Comparison of ENCODE assay signal across 1 cellular context in genomic region chr16:30986129-30986991, GRCh38.
A peak's percentile ranks its signal among the peaks of the same experiment; 100 is the strongest.
TF ChIP-seq lines count a peak whose summit lies in the region.

No MANE protein-coding gene starts in this region.

TF ChIP-seq in HepG2, 621 proteins besides CTCF, POLR2A, EP300 and RAD21 (continued from another document and continues in another):
- TF ChIP-seq, protein P1, sequence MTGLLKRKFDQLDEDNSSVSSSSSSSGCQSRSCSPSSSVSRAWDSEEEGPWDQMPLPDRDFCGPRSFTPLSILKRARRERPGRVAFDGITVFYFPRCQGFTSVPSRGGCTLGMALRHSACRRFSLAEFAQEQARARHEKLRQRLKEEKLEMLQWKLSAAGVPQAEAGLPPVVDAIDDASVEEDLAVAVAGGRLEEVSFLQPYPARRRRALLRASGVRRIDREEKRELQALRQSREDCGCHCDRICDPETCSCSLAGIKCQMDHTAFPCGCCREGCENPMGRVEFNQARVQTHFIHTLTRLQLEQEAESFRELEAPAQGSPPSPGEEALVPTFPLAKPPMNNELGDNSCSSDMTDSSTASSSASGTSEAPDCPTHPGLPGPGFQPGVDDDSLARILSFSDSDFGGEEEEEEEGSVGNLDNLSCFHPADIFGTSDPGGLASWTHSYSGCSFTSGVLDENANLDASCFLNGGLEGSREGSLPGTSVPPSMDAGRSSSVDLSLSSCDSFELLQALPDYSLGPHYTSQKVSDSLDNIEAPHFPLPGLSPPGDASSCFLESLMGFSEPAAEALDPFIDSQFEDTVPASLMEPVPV (CRISPR knock-in tag; IDR thresholded peaks at IDR 0.05), result 0 out of 2 replicates have a peak, but pooled peaks have one; percentile 3
- TF ChIP-seq ZNF782 (CRISPR knock-in tag; IDR thresholded peaks at IDR 0.05; ENCODE audit: borderline replicate concordance) (no peak), SNRNP70 (IDR thresholded peaks at IDR 0.05; ENCODE audit: low read depth, low read length) (no peak), ZFP37 (CRISPR knock-in tag; IDR thresholded peaks at IDR 0.05; ENCODE audit: borderline replicate concordance) (no peak), CENPT (CRISPR knock-in tag; IDR thresholded peaks at IDR 0.05; ENCODE audit: low read depth) (0 out of 2 replicates have a peak, but pooled peaks have one; percentile 68), SPEN (CRISPR knock-in tag; IDR thresholded peaks at IDR 0.05; ENCODE audit: low read depth) (no peak; the same call in 1 of the 2 replicates), FOSL1 (CRISPR knock-in tag; IDR thresholded peaks at IDR 0.05; ENCODE audit: borderline replicate concordance) (no peak), NR2F6 (IDR thresholded peaks at IDR 0.05) (peak; percentile 87), NR2F6 (CRISPR knock-in tag; IDR thresholded peaks at IDR 0.05) (peak; percentile 84), PAXIP1 (CRISPR knock-in tag; conservative IDR thresholded peaks at IDR 0.05) (no peak), NR1H2 (CRISPR knock-in tag; IDR thresholded peaks at IDR 0.05; ENCODE audit: borderline replicate concordance, low read depth) (0 out of 2 replicates have a peak, but pooled peaks have one; percentile 52), ZBTB10 (CRISPR knock-in tag; IDR thresholded peaks at IDR 0.05; ENCODE audit: borderline replicate concordance) (no peak), PATZ1 (CRISPR knock-in tag; IDR thresholded peaks at IDR 0.05) (peak; percentile 33; the same call in 1 of the 2 replicates), RXRA (CRISPR knock-in tag; IDR thresholded peaks at IDR 0.05) (peak; percentile 90), FOXO1 (CRISPR knock-in tag; IDR thresholded peaks at IDR 0.05) (peak; percentile 6; the same call in 1 of the 2 replicates), ZNF674 (CRISPR knock-in tag; IDR thresholded peaks at IDR 0.05; ENCODE audit: low read depth) (no peak), ZNF614 (CRISPR knock-in tag; IDR thresholded peaks at IDR 0.05; ENCODE audit: borderline replicate concordance) (no peak), ZNF883 (CRISPR knock-in tag; IDR thresholded peaks at IDR 0.05; ENCODE audit: not compliant biosample characterization) (no peak), GATA4 (IDR thresholded peaks at IDR 0.05; ENCODE audit: borderline replicate concordance, low read depth) (no peak), ZNF260 (CRISPR knock-in tag; IDR thresholded peaks at IDR 0.05; ENCODE audit: borderline replicate concordance, low read depth) (no peak), ZBTB1 (CRISPR knock-in tag; IDR thresholded peaks at IDR 0.05; ENCODE audit: borderline replicate concordance) (no peak), ARNT (IDR thresholded peaks at IDR 0.05) (no peak), ZSCAN30 (CRISPR knock-in tag; IDR thresholded peaks at IDR 0.05) (no peak), ZNF562 (CRISPR knock-in tag; IDR thresholded peaks at IDR 0.05; ENCODE audit: borderline replicate concordance) (no peak), RCOR2 (CRISPR knock-in tag; IDR thresholded peaks at IDR 0.05) (no peak), UBTF (CRISPR knock-in tag; IDR thresholded peaks at IDR 0.05) (no peak), ZNF10 (CRISPR knock-in tag; IDR thresholded peaks at IDR 0.05; ENCODE audit: borderline replicate concordance, low read depth) (no peak), DZIP1 (CRISPR knock-in tag; IDR thresholded peaks at IDR 0.05) (no peak), DNMT3B (CRISPR knock-in tag; conservative IDR thresholded peaks at IDR 0.05) (no peak), ZNF253 (CRISPR knock-in tag; IDR thresholded peaks at IDR 0.05; ENCODE audit: borderline replicate concordance) (peak; percentile 58; the same call in 1 of the 2 replicates), MYNN (CRISPR knock-in tag; IDR thresholded peaks at IDR 0.05; ENCODE audit: low read depth) (no peak), MAZ (IDR thresholded peaks at IDR 0.05; ENCODE audit: borderline replicate concordance, low read depth, low read length) (no peak), MAZ (CRISPR knock-in tag; IDR thresholded peaks at IDR 0.05; ENCODE audit: low read depth) (no peak), ZNF790 (CRISPR knock-in tag; IDR thresholded peaks at IDR 0.05; ENCODE audit: borderline replicate concordance) (0 out of 2 replicates have a peak, but pooled peaks have one; percentile 3), ZFY (CRISPR knock-in tag; IDR thresholded peaks at IDR 0.05) (no peak), ZSCAN29 (CRISPR knock-in tag; conservative IDR thresholded peaks at IDR 0.05) (no peak), HHEX (CRISPR knock-in tag; IDR thresholded peaks at IDR 0.05) (no peak), YY1 (IDR thresholded peaks at IDR 0.05; ENCODE audit: insufficient read depth, insufficient replicate concordance, low read depth, low read length) (no peak), RFX5 (IDR thresholded peaks at IDR 0.05; ENCODE audit: low read depth, low read length) (no peak), CC2D1A (CRISPR knock-in tag; IDR thresholded peaks at IDR 0.05) (no peak), ZNF746 (CRISPR knock-in tag; IDR thresholded peaks at IDR 0.05) (no peak), ZNF101 (CRISPR knock-in tag; IDR thresholded peaks at IDR 0.05; ENCODE audit: borderline replicate concordance, low read depth) (no peak)
- TF ChIP-seq, protein P2, sequence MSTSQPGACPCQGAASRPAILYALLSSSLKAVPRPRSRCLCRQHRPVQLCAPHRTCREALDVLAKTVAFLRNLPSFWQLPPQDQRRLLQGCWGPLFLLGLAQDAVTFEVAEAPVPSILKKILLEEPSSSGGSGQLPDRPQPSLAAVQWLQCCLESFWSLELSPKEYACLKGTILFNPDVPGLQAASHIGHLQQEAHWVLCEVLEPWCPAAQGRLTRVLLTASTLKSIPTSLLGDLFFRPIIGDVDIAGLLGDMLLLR (CRISPR knock-in tag; IDR thresholded peaks at IDR 0.05), result no peak
- TF ChIP-seq, protein P3, sequence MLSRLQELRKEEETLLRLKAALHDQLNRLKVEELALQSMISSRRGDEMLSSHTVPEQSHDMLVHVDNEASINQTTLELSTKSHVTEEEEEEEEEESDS (CRISPR knock-in tag; IDR thresholded peaks at IDR 0.05; ENCODE audit: borderline replicate concordance), result no peak
- TF ChIP-seq, protein P4, sequence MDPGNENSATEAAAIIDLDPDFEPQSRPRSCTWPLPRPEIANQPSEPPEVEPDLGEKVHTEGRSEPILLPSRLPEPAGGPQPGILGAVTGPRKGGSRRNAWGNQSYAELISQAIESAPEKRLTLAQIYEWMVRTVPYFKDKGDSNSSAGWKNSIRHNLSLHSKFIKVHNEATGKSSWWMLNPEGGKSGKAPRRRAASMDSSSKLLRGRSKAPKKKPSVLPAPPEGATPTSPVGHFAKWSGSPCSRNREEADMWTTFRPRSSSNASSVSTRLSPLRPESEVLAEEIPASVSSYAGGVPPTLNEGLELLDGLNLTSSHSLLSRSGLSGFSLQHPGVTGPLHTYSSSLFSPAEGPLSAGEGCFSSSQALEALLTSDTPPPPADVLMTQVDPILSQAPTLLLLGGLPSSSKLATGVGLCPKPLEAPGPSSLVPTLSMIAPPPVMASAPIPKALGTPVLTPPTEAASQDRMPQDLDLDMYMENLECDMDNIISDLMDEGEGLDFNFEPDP (CRISPR knock-in tag; conservative IDR thresholded peaks at IDR 0.05), result 0 out of 2 replicates have a peak, but pooled peaks have one; percentile 75
- TF ChIP-seq, protein P5, sequence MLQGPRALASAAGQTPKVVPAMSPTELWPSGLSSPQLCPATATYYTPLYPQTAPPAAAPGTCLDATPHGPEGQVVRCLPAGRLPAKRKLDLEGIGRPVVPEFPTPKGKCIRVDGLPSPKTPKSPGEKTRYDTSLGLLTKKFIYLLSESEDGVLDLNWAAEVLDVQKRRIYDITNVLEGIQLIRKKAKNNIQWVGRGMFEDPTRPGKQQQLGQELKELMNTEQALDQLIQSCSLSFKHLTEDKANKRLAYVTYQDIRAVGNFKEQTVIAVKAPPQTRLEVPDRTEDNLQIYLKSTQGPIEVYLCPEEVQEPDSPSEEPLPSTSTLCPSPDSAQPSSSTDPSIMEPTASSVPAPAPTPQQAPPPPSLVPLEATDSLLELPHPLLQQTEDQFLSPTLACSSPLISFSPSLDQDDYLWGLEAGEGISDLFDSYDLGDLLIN (CRISPR knock-in tag; IDR thresholded peaks at IDR 0.05; ENCODE audit: borderline replicate concordance), result no peak
